ENCODE assay signal across 8 cellular contexts in the genomic region with DNA sequence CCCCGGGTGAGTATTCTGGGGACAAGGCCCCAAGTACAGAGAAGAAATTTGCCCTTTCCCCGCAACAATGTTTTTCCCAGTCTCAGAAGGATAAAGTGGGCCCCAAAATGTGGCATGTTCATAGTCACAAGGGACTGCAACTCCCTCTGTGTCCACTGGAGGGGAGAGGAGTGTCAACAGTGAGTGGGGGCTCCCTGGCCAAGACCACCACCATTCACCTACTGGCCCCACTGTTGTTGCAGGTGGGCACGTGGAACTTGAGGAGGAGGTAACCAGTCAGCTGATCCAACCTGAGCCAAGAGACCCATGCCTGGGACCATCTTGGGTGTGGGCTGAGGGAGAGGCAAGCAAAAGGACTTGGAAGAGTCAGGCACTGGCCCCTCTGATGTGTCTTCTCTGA. TPM values are rescaled to one million over a fixed set of nuclear protein-coding genes. Genes with fewer than 3 reads are reported as not detected.
DNase-seq lines count a peak whose midpoint lies in the region; ATAC-seq and TF ChIP-seq lines count a peak whose summit lies in the region.

No MANE protein-coding gene starts in this region.

- peak; percentile 57 for DNase-seq in AG08395 (ENCODE audit: low spot score)
- DNase-seq in GM10266 (ENCODE audit: extremely low spot score), result peak; percentile 65
- DNase-seq in NCI-H2227 treated with DMSO at 0.1 percent for 48 hours (lab: John Stamatoyannopoulos, UW), result peak; percentile 35
- DNase-seq in adrenal gland, result peak in 1 of 7 donors; percentile 24
- DNase-seq in right cardiac atrium, result no peak
- no peak for DNase-seq in retinal pigment epithelial cell (ENCODE audit: low read depth)
- no peak for DNase-seq in superior temporal gyrus (ENCODE audit: extremely low spot score)

- H3K4me1 ChIP-seq in adrenal gland (replicated peaks in 1 of 2) (peaks cover 9 to 15% of the 10 kb centered on the region in 2 donors), right cardiac atrium (ENCODE audit: control insufficient read depth, insufficient read depth, low read length) (no peaks in the 10 kb centered on the region)

- H3K27ac ChIP-seq in adrenal gland (peak overlapping the region in 3 of 5 donors; percentile 37 to 67 (median 63)), right cardiac atrium (ENCODE audit: low read length) (peak overlapping the region; percentile 14)

- peaks cover 0 to 52% of the 10 kb centered on the region in 2 donors for H3K36me3 ChIP-seq in adrenal gland (replicated peaks in 1 of 2)

- no peak for TF ChIP-seq POLR2A in adrenal gland (IDR thresholded peaks at IDR 0.05)

- ATAC-seq in right cardiac atrium (peak; percentile 34 to 63), HG03571 (IDR thresholded peaks at IDR 0.05; ENCODE audit: unreplicated experiment) (no peak)

- peak; percentile 72 for TF ChIP-seq CTCF in GM10266 (IDR thresholded peaks at IDR 0.05; ENCODE audit: control insufficient read depth, insufficient read depth, low read depth, missing control alignments)
- peak; percentile 38 to 67 (median 49) for TF ChIP-seq CTCF in adrenal gland (IDR thresholded peaks at IDR 0.05)
- peak; percentile 69 for TF ChIP-seq CTCF in retinal pigment epithelial cell (conservative IDR thresholded peaks at IDR 0.05; ENCODE audit: low read depth, low read length)

- H3K4me3 ChIP-seq in adrenal gland, result peak overlapping the region in 2 of 4 donors; percentile 44 to 49
- peak overlapping the region; percentile 63 for H3K4me3 ChIP-seq in right cardiac atrium (ENCODE audit: low read length)
- H3K4me3 ChIP-seq in retinal pigment epithelial cell (ENCODE audit: low read length), result peak overlapping the region; percentile 64

- WGBS in adrenal gland, 4 donors, result 32 to 56% (median 50%) methylated on average over 3 of the region's 3 CpGs
- 39% methylated on average over 3 of the region's 3 CpGs for WGBS in right cardiac atrium

- no peaks in the 10 kb centered on the region for H3K27me3 ChIP-seq in adrenal gland
- H3K27me3 ChIP-seq in right cardiac atrium (ENCODE audit: control insufficient read depth, insufficient read depth), result no peaks in the 10 kb centered on the region

- intact Hi-C loops in adrenal gland (cut with DNase I) (loop anchor here (5.0 to 10.0 kb wide), 2 partner anchors 129 to 166 kb away; no protein-coding TSS in a partner anchor), right cardiac atrium (cut with DNase I) (loop anchor here in 3 of 4 donors (5.0 to 10.0 kb wide), 3 partner anchors 69 to 169 kb away; a partner anchor contains a TSS)

- H3K9me3 ChIP-seq in adrenal gland (replicated peaks in 1 of 3) (no peaks in the 10 kb centered on the region), right cardiac atrium (ENCODE audit: control insufficient read depth, low read length) (no peaks in the 10 kb centered on the region)

RNA-seq across cellular contexts. Expression of a gene that starts 0.8 kb away (rescaled TPM):
- 1 to 10 TPM; 1.5 to 6.5 (median 3.3) TPM for total RNA-seq in adrenal gland
- polyA plus RNA-seq in adrenal gland, result 1 to 10 TPM; 2.1 to 7.8 (median 3.2) TPM
- 1 to 10 TPM; 4.1 to 7.2 (median 5.1) TPM for total RNA-seq in right cardiac atrium
- 5.8 TPM for polyA plus RNA-seq in right cardiac atrium

RNA-seq across cellular contexts. Expression of a gene that starts 12.7 kb away (rescaled TPM):
- 10 to 100 TPM in 7 of 8 donors, 1 to 10 TPM in 1; 7.5 to 34.1 (median 22.0) TPM for total RNA-seq in adrenal gland
- 10 to 100 TPM; 17.9 to 40.5 (median 26.0) TPM for polyA plus RNA-seq in adrenal gland
- total RNA-seq in right cardiac atrium, result 10 to 100 TPM; 16.9 to 19.4 (median 18.8) TPM
- polyA plus RNA-seq in right cardiac atrium, result 16.6 TPM

RNA-seq across cellular contexts. Expression of a gene that starts 22.2 kb away (rescaled TPM):
- total RNA-seq in adrenal gland (10 to 100 TPM; 15.5 to 28.4 (median 20.4) TPM), right cardiac atrium (10 to 100 TPM; 14.7 to 15.9 (median 14.8) TPM)
- polyA plus RNA-seq in adrenal gland (10 to 100 TPM; 12.0 to 19.8 (median 16.2) TPM), right cardiac atrium (8.7 TPM)

RNA-seq across cellular contexts. Expression of a gene that starts 22.3 kb away (rescaled TPM):
- total RNA-seq in adrenal gland, result 10 to 100 TPM in 7 of 8 donors, 1 to 10 TPM in 1; 8.3 to 19.2 (median 12.4) TPM
- 10 to 100 TPM in 1 of 3 donors, 1 to 10 TPM in 2; 8.4 to 17.1 (median 9.3) TPM for polyA plus RNA-seq in adrenal gland
- total RNA-seq in right cardiac atrium, result 10 to 100 TPM; 38.6 to 53.0 (median 42.7) TPM
- 26.4 TPM for polyA plus RNA-seq in right cardiac atrium

RNA-seq across cellular contexts. Expression of a gene that starts 39.5 kb away (rescaled TPM):
- total RNA-seq in adrenal gland (1 to 10 TPM in 3 of 8 donors, under 1 TPM in 4, not detected in 1; 0.37 to 1.3 (median 0.76) TPM), right cardiac atrium (1 to 10 TPM; 1.9 to 2.3 (median 2.1) TPM)
- polyA plus RNA-seq in adrenal gland (1 to 10 TPM in 2 of 3 donors, under 1 TPM in 1; 0.55 to 2.0 (median 1.2) TPM), right cardiac atrium (1.4 TPM)

Comparison
In these comparisons a context has a peak if more than half of its experiments do, and no peak if none do; other contexts are left out.
1. DNase-seq: peak in AG08395 (single experiment), GM10266 (single experiment) and NCI-H2227 treated with DMSO at 0.1 percent for 48 hours (single experiment); none in right cardiac atrium (0 of 3), retinal pigment epithelial cell (single experiment) and superior temporal gyrus (single experiment).
2. Peak in every context shown above with its lines, with median percentiles within 50 percentile points of each other: CTCF ChIP-seq.